Comparison of ENCODE assay signal across 9 cellular contexts in the genomic region with DNA sequence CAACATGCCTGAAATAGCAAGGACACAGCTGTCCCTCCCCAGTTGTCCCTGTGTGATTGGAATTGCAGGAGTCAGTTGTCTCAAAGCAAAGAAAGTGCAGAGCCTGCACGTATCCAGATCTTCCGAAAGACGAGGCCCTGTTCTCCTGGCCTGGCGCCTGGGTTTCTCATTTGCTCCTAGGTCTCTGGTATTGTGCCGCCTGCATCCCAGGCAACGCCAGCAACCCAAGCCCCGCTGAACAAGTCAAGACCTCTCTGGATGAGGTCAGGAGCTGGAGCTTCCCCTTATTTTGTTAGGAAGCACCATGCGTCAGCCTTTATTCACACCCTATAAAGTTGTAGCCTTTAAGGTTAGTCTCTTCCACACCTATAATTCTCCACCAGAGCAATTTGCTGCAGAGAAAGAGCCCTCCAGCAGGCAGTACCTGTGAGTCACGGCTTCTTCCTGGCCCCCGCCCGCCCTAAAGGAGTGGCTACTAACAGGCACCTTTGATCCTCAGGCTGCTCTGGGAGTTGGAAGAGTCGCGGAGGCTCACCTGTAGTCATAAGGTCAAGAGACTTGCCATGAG.
DNase-seq lines count a peak whose midpoint lies in the region; ATAC-seq and TF ChIP-seq lines count a peak whose summit lies in the region.
"Had no signal": no experiment of that assay in that cellular context is flagged by ENCODE, and none has a peak within 500 bp of the region (broad histone marks: within the 10 kb centered on the region; RNA-seq: fewer than 3 reads in every experiment).

No MANE protein-coding gene starts in this region.

- H3K36me3 ChIP-seq in adipocyte (ENCODE audit: control insufficient read depth, insufficient read depth, low read length, severe bottlenecking) (no peaks in the 10 kb centered on the region), psoas muscle (ENCODE audit: insufficient read depth in 1 of 2, low read depth in 1 of 2) (no peaks in the 10 kb centered on the region), OCI-LY7 (ENCODE audit: insufficient read depth, low read length) (no peaks in the 10 kb centered on the region)

- H3K4me1 ChIP-seq in adipocyte (ENCODE audit: control insufficient read depth, insufficient read depth, low read length) (peaks cover 22% of the 10 kb centered on the region), psoas muscle (peaks cover 32% of the 10 kb centered on the region), OCI-LY7 (ENCODE audit: insufficient read depth, low read length, poor library complexity, severe bottlenecking) (peaks cover 31% of the 10 kb centered on the region)

- no peaks in the 10 kb centered on the region for H3K27me3 ChIP-seq in adipocyte (replicated peaks; ENCODE audit: control insufficient read depth, insufficient read depth, low read length)
- H3K27me3 ChIP-seq in psoas muscle (ENCODE audit: insufficient read depth in 3 of 3, low read length in 2 of 3): no peaks in the 10 kb centered on the region

- peak overlapping the region; percentile 98 for H3K27ac ChIP-seq in psoas muscle
- no peak overlapping the region for H3K27ac ChIP-seq in OCI-LY7 (ENCODE audit: low read depth, low read length, poor library complexity, severe bottlenecking)

- H3K9me2 ChIP-seq in OCI-LY7 (ENCODE audit: insufficient read depth, low read length): no peaks in the 10 kb centered on the region

- no peaks in the 10 kb centered on the region for H3K79me2 ChIP-seq in OCI-LY7 (ENCODE audit: insufficient read depth, low read depth, low read length)

- POLR2A ChIA-PET in OCI-LY7 (lab: Charles Lee): interaction anchor here (0.9 to 1.6 kb wide), 2 partner anchors 8 to 13 kb away, joined by 3 to 5 read pairs; no protein-coding TSS in a partner anchor

- H3K9ac ChIP-seq in adipocyte (ENCODE audit: low read length): peak overlapping the region; percentile 83

- in situ Hi-C loops in Caki2 (cut with HindIII; ENCODE audit: low pct_unique_long_range_greater_than_20kb, low sequenced_read_pairs): no loop called here

- H3K4me3 ChIP-seq in adipocyte (ENCODE audit: low read length) (no peak overlapping the region), psoas muscle (peak overlapping the region; percentile 42), OCI-LY7 (ENCODE audit: low read depth, low read length, poor library complexity, severe bottlenecking) (no peak overlapping the region)

- DNase-seq in Caki2 (ENCODE audit: low read depth): peak; percentile 85
- DNase-seq in adipocyte (ENCODE audit: low read depth): no peak
- peak; percentile 75 for DNase-seq in left cardiac atrium
- peak; percentile 76 to 83 for DNase-seq in psoas muscle
- DNase-seq in OCI-LY7 (ENCODE audit: low spot score): no peak
- DNase-seq in NCI-H146 treated with DMSO at 0.1 percent for 48 hours (lab: John Stamatoyannopoulos, UW; ENCODE audit: unreplicated experiment): no peak
- DNase-seq in NCI-H526 treated with DMSO at 0.1 percent for 48 hours (lab: John Stamatoyannopoulos, UW): no peak
- DNase-seq in HCEC 1CT: no peak
- DNase-seq: GF-D8 had no signal

- CTCF ChIA-PET in OCI-LY7 (lab: Charles Lee; ENCODE audit: unreplicated experiment): no interaction called here

- intact Hi-C loops in left cardiac atrium (cut with DNase I): loop anchor here (5.0 to 10.0 kb wide), 4 partner anchors 81 to 391 kb away; no protein-coding TSS in a partner anchor
- intact Hi-C loops in psoas muscle (cut with DNase I): loop anchor here (5.0 to 10.0 kb wide), 4 partner anchors 74 to 503 kb away; no protein-coding TSS in a partner anchor
- intact Hi-C loops in OCI-LY7 (cut with micrococcal nuclease; ENCODE audit: unreplicated experiment): no loop called here

- no peak for TF ChIP-seq CTCF in psoas muscle (IDR thresholded peaks at IDR 0.05)
- TF ChIP-seq CTCF in OCI-LY7 (conservative IDR thresholded peaks at IDR 0.05; ENCODE audit: low read length): no peak

- no TSS peak for BruUV-seq in OCI-LY7 (replicated peaks; lab: Mats Ljungman, UMichigan)

- WGBS in psoas muscle, 3 donors: 28 to 37% (median 33%) methylated on average over 13 of the region's 13 CpGs

- no peaks in the 10 kb centered on the region for H4K20me1 ChIP-seq in OCI-LY7 (ENCODE audit: insufficient read depth, low read length)

- H3K9me3 ChIP-seq in adipocyte (ENCODE audit: control insufficient read depth, low read length): no peaks in the 10 kb centered on the region
- H3K9me3 ChIP-seq in psoas muscle: no peaks in the 10 kb centered on the region
- peaks cover 4% of the 10 kb centered on the region; the same call in 1 of the 2 replicates for H3K9me3 ChIP-seq in OCI-LY7 (ENCODE audit: low read length)

- H2AFZ ChIP-seq in OCI-LY7 (ENCODE audit: low read length): no peak overlapping the region

- H3K4me2 ChIP-seq in OCI-LY7 (ENCODE audit: low read length): no peak overlapping the region

- ATAC-seq in left cardiac atrium (peak; percentile 12 to 53), psoas muscle (peak; percentile 53 to 73 (median 68))

Comparison
In these comparisons a context has a peak if more than half of its experiments do, and no peak if none do; other contexts are left out.
1. DNase-seq: peak in Caki2 (single experiment), left cardiac atrium (single experiment) and psoas muscle (2 of 2); none in adipocyte (single experiment), OCI-LY7 (single experiment), NCI-H146 treated with DMSO at 0.1 percent for 48 hours (single experiment), NCI-H526 treated with DMSO at 0.1 percent for 48 hours (single experiment) and HCEC 1CT (single experiment).